ENCODE assay signal across 1 cellular context in the genomic region with DNA sequence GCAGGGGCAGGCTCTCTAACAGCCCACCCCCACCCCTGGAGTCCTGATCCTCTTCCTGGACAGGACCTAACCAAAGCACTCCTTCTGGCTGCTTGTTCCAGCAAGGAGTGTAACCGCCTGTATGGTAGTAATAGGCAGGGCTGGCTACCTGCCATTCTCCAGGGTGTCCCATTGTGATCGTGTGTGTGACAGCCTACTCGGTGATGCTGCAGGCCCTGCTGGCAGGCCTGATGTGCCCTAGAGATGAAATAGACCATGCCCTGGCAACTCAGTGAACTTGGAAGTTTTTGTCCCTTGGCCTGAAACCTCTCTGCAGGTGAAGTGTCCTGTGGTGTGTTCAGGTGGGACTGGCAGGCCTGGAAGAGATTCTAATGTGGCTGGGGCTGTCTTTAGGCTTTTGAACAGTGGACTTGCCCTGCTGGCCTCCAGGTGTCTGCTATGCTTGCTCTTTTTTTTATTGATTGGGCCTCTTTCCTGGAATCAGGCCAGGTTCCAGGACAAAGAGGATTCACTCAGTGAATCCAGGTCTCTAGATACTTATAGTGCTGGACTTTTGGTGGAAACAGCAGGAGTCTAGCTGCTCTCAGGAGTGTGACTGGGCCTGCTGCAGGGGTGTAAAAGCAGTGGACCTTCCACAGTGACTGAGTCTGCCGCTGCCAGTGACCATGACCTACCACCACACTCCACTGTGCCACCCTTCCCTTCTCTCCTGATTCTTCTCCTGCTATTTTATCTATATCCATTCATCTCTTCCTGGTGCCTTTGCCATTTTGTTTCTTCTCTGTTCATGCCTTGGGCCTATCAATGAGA.
TF ChIP-seq lines count a peak whose summit lies in the region.

No MANE protein-coding gene starts in this region.

TF ChIP-seq in HepG2, 621 proteins besides CTCF, POLR2A, EP300 and RAD21 (continued from another document):
- TF ChIP-seq SNRNP70 (IDR thresholded peaks at IDR 0.05; ENCODE audit: low read depth, low read length) (no peak), KDM2A (CRISPR knock-in tag; IDR thresholded peaks at IDR 0.05; ENCODE audit: borderline replicate concordance, low read depth) (no peak), ONECUT2 (CRISPR knock-in tag; IDR thresholded peaks at IDR 0.05) (0 out of 2 replicates have a peak, but pooled peaks have one; percentile 67), MZF1 (CRISPR knock-in tag; IDR thresholded peaks at IDR 0.05; ENCODE audit: borderline replicate concordance) (no peak), THAP11 (CRISPR knock-in tag; IDR thresholded peaks at IDR 0.05) (no peak), TCF7L2 (IDR thresholded peaks at IDR 0.05; ENCODE audit: low read depth, low read length) (no peak), NAIF1 (CRISPR knock-in tag; IDR thresholded peaks at IDR 0.05; ENCODE audit: borderline replicate concordance) (no peak), ZSCAN31 (CRISPR knock-in tag; IDR thresholded peaks at IDR 0.05; ENCODE audit: low read depth) (no peak), ZNF232 (CRISPR knock-in tag; IDR thresholded peaks at IDR 0.05; ENCODE audit: borderline replicate concordance) (no peak), PBX2 (CRISPR knock-in tag; IDR thresholded peaks at IDR 0.05) (no peak), EHMT2 (IDR thresholded peaks at IDR 0.05; ENCODE audit: borderline replicate concordance, low read depth, low read length) (no peak), HMGXB3 (CRISPR knock-in tag; IDR thresholded peaks at IDR 0.05; ENCODE audit: borderline replicate concordance) (no peak), ZNF367 (CRISPR knock-in tag; IDR thresholded peaks at IDR 0.05; ENCODE audit: borderline replicate concordance) (no peak), TBL1XR1 (IDR thresholded peaks at IDR 0.05; ENCODE audit: borderline replicate concordance, low read length, partially characterized antibody) (no peak), ZNF468 (CRISPR knock-in tag; IDR thresholded peaks at IDR 0.05) (no peak), KLF12 (CRISPR knock-in tag; IDR thresholded peaks at IDR 0.05; ENCODE audit: borderline replicate concordance) (no peak), RBFOX2 (IDR thresholded peaks at IDR 0.05; ENCODE audit: low read depth, low read length) (no peak), CREBL2 (CRISPR knock-in tag; IDR thresholded peaks at IDR 0.05; ENCODE audit: borderline replicate concordance) (no peak), SALL2 (CRISPR knock-in tag; IDR thresholded peaks at IDR 0.05) (no peak), SP2 (CRISPR knock-in tag; IDR thresholded peaks at IDR 0.05) (no peak), ZBTB7B (CRISPR knock-in tag; IDR thresholded peaks at IDR 0.05) (no peak), NFIC (IDR thresholded peaks at IDR 0.05; ENCODE audit: low read length) (peak; percentile 39; the same call in 1 of the 2 replicates)
- TF ChIP-seq, protein P1, sequence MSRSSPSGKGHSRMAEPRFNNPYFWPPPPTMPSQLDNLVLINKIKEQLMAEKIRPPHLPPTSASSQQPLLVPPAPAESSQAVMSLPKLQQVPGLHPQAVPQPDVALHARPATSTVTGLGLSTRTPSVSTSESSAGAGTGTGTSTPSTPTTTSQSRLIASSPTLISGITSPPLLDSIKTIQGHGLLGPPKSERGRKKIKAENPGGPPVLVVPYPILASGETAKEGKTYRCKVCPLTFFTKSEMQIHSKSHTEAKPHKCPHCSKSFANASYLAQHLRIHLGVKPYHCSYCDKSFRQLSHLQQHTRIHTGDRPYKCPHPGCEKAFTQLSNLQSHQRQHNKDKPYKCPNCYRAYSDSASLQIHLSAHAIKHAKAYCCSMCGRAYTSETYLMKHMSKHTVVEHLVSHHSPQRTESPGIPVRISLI (CRISPR knock-in tag; IDR thresholded peaks at IDR 0.05; ENCODE audit: borderline replicate concordance) = peak; percentile 30; the same call in 1 of the 2 replicates
- TF ChIP-seq, protein P2, sequence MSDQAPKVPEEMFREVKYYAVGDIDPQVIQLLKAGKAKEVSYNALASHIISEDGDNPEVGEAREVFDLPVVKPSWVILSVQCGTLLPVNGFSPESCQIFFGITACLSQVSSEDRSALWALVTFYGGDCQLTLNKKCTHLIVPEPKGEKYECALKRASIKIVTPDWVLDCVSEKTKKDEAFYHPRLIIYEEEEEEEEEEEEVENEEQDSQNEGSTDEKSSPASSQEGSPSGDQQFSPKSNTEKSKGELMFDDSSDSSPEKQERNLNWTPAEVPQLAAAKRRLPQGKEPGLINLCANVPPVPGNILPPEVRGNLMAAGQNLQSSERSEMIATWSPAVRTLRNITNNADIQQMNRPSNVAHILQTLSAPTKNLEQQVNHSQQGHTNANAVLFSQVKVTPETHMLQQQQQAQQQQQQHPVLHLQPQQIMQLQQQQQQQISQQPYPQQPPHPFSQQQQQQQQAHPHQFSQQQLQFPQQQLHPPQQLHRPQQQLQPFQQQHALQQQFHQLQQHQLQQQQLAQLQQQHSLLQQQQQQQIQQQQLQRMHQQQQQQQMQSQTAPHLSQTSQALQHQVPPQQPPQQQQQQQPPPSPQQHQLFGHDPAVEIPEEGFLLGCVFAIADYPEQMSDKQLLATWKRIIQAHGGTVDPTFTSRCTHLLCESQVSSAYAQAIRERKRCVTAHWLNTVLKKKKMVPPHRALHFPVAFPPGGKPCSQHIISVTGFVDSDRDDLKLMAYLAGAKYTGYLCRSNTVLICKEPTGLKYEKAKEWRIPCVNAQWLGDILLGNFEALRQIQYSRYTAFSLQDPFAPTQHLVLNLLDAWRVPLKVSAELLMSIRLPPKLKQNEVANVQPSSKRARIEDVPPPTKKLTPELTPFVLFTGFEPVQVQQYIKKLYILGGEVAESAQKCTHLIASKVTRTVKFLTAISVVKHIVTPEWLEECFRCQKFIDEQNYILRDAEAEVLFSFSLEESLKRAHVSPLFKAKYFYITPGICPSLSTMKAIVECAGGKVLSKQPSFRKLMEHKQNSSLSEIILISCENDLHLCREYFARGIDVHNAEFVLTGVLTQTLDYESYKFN (CRISPR knock-in tag; conservative IDR thresholded peaks at IDR 0.05) = peak; percentile 32; the same call in 1 of the 2 replicates
